Comparison of ENCODE assay signal across 17 cellular contexts in genomic region chr9:109956811-109957440, GRCh38.
A peak's percentile ranks its signal among the peaks of the same experiment; 100 is the strongest.
DNase-seq lines count a peak whose midpoint lies in the region; ATAC-seq and TF ChIP-seq lines count a peak whose summit lies in the region.
"Had no signal": no experiment of that assay in that cellular context is flagged by ENCODE, and none has a peak within 500 bp of the region (broad histone marks: within the 10 kb centered on the region; RNA-seq: fewer than 3 reads in every experiment).

No MANE protein-coding gene starts in this region.

- dilution Hi-C loops in IMR-90 (cut with HindIII; ENCODE audit: low sequenced_read_pairs, unreplicated experiment): no loop called here

- H4K91ac ChIP-seq in IMR-90 (ENCODE audit: insufficient read depth, low read depth, low read length): no peak overlapping the region

- no peak overlapping the region for H2BK120ac ChIP-seq in IMR-90 (ENCODE audit: low read depth, low read length)

- TF ChIP-seq RAD21 in IMR-90 (IDR thresholded peaks at IDR 0.05; ENCODE audit: low read length): no peak

- H3K4me3 ChIP-seq in BJ (ENCODE audit: low read depth, low read length) (no peak overlapping the region), IMR-90 (ENCODE audit: insufficient read depth, low read depth, low read length) (no peak overlapping the region)
- H3K4me3 ChIP-seq: psoas muscle, stomach had no signal

- H3K27ac Mint-ChIP-seq in activated B cell treated with CpG ODN at 0.5 μM for 24 hours (peak overlapping the region; percentile 13), nephron (peak overlapping the region; percentile 13 to 56 (median 16)), Calu3 (ENCODE audit: unreplicated experiment) (no peak overlapping the region)
- H3K27ac Mint-ChIP-seq: CD8-positive, alpha-beta memory T cell had no signal

- peak overlapping the region; percentile 6; the same call in 1 of the 2 replicates for H3K14ac ChIP-seq in IMR-90 (replicated peaks; ENCODE audit: low read depth, low read length)

- no peak for TF ChIP-seq CTCF in BJ (IDR thresholded peaks at IDR 0.05; ENCODE audit: insufficient read depth, low read depth, low read length)
- TF ChIP-seq CTCF in IMR-90 (conservative IDR thresholded peaks at IDR 0.05; ENCODE audit: low read depth, low read length): no peak
- no peak for TF ChIP-seq CTCF in activated B cell treated with CpG ODN at 0.5 μM for 24 hours (IDR thresholded peaks at IDR 0.05)
- no peak for TF ChIP-seq CTCF in nephron (IDR thresholded peaks at IDR 0.05; ENCODE audit: unreplicated experiment in 3 of 3)
- no peak for TF ChIP-seq CTCF in Calu3 (IDR thresholded peaks at IDR 0.05; ENCODE audit: unreplicated experiment)

- ATAC-seq in IMR-90 (ENCODE audit: low read depth) (peak; percentile 72), activated B cell treated with CpG ODN at 0.5 μM for 24 hours (ENCODE audit: low read depth) (no peak), GM18867 (IDR thresholded peaks at IDR 0.05; ENCODE audit: unreplicated experiment) (no peak)
- ATAC-seq: esophagus mucosa had no signal

- no peak overlapping the region for H2AK5ac ChIP-seq in IMR-90 (ENCODE audit: low read depth, low read length)

- no peak overlapping the region for H3K4ac ChIP-seq in IMR-90 (ENCODE audit: low read depth, low read length)

- no peaks in the 10 kb centered on the region for H3K27me3 ChIP-seq in BJ (ENCODE audit: control insufficient read depth, insufficient read depth, low read length)
- H3K27me3 ChIP-seq in IMR-90 (ENCODE audit: control insufficient read depth, insufficient read depth, low read length): no peaks in the 10 kb centered on the region
- H3K27me3 ChIP-seq: stomach had no signal

- H3K27me3 Mint-ChIP-seq in activated B cell treated with CpG ODN at 0.5 μM for 24 hours (no peaks in the 10 kb centered on the region), nephron (ENCODE audit: low read depth) (peaks cover 4% of the 10 kb centered on the region), Calu3 (ENCODE audit: unreplicated experiment) (peaks cover 21% of the 10 kb centered on the region)

- no peak overlapping the region for H2BK5ac ChIP-seq in IMR-90 (ENCODE audit: low read depth, low read length, poor library complexity, severe bottlenecking)

- no peak overlapping the region for H3K18ac ChIP-seq in IMR-90 (ENCODE audit: low read depth, low read length)

- peaks cover 2% of the 10 kb centered on the region; the same call in 1 of the 2 replicates for H3K4me1 ChIP-seq in IMR-90 (ENCODE audit: control insufficient read depth, insufficient read depth, low read length)

- H4K20me1 ChIP-seq in IMR-90 (ENCODE audit: insufficient read depth, low read length): no peaks in the 10 kb centered on the region

- H2AK9ac ChIP-seq in IMR-90 (replicated peaks; ENCODE audit: low read depth, low read length, poor library complexity): no peak overlapping the region

- H3K9me3 Mint-ChIP-seq in activated B cell treated with CpG ODN at 0.5 μM for 24 hours (no peaks in the 10 kb centered on the region), nephron (no peaks in the 10 kb centered on the region), Calu3 (ENCODE audit: low read depth, unreplicated experiment) (no peaks in the 10 kb centered on the region)

- intact Hi-C loops in IMR-90 (cut with micrococcal nuclease) (no loop called here), activated B cell treated with CpG ODN at 0.5 μM for 24 hours (cut with micrococcal nuclease) (loop anchor here (2.0 kb wide), 1 partner anchor 18 kb away; no protein-coding TSS in a partner anchor), Calu3 (cut with micrococcal nuclease; ENCODE audit: unreplicated experiment) (no loop called here)

- H4K8ac ChIP-seq in IMR-90 (ENCODE audit: low read depth in 2 of 2, low read length in 2 of 2): no peak overlapping the region

- in situ Hi-C loops in IMR-90 (cut with MboI; ENCODE audit: low sequenced_read_pairs): no loop called here

- H3K36me3 ChIP-seq in BJ (ENCODE audit: control insufficient read depth, insufficient read depth, low read length) (no peaks in the 10 kb centered on the region), IMR-90 (ENCODE audit: control insufficient read depth, insufficient read depth, low read length) (no peaks in the 10 kb centered on the region; the same call in 1 of the 2 replicates)
- H3K36me3 ChIP-seq: stomach had no signal

- DNase-seq in BJ (ENCODE audit: low read depth) (peak; percentile 27), IMR-90 (peak; percentile 64), activated B cell treated with CpG ODN at 0.5 μM for 24 hours (no peak), Calu3 (no peak), HuH-7 (ENCODE audit: low spot score) (no peak)
- no peak for DNase-seq in central memory CD4-positive, alpha-beta T cell
- DNase-seq: activated CD4-positive, alpha-beta T cell treated with anti-CD3 and anti-CD28 coated beads, Interleukin-2, amount 50 U/mL, for 4 hours; activated gamma-delta T cell; caudate nucleus; CD8-positive, alpha-beta memory T cell; H7; psoas muscle; stimulated activated CD4-positive, alpha-beta T cell treated with anti-CD3 and anti-CD28 coated beads, Interleukin-4, amount 100 ng/mL, for 4 hours; stomach had no signal

- peak overlapping the region; percentile 66 for H3K4me2 ChIP-seq in IMR-90 (ENCODE audit: low read depth, low read length)

- no peaks in the 10 kb centered on the region for H3K36me3 Mint-ChIP-seq in activated B cell treated with CpG ODN at 0.5 μM for 24 hours (ENCODE audit: low read depth)
- no peaks in the 10 kb centered on the region for H3K36me3 Mint-ChIP-seq in nephron (ENCODE audit: low read depth)
- H3K36me3 Mint-ChIP-seq in Calu3 (ENCODE audit: insufficient read depth, unreplicated experiment): no peaks in the 10 kb centered on the region
- H3K36me3 Mint-ChIP-seq: CD8-positive, alpha-beta memory T cell had no signal

- H3K79me1 ChIP-seq in IMR-90 (ENCODE audit: low read depth in 1 of 2, low read length in 2 of 2): peaks cover 3 to 4% of the 10 kb centered on the region in 2 experiments; a peak in 2 of 4 replicates

- no peak overlapping the region for H2BK15ac ChIP-seq in IMR-90 (ENCODE audit: low read depth, low read length)

- no peaks in the 10 kb centered on the region for H3K9me3 ChIP-seq in IMR-90 (ENCODE audit: control insufficient read depth, insufficient read depth, low read length)
- H3K9me3 ChIP-seq: psoas muscle, stomach had no signal

- no TSS peak for BruUV-seq in IMR-90 (replicated peaks; lab: Mats Ljungman, UMichigan)
- no TSS peak for BruUV-seq in Calu3 (replicated peaks; lab: Mats Ljungman, UMichigan)

- no peaks in the 10 kb centered on the region; the same call in none of the 2 replicates for H3K9me1 ChIP-seq in IMR-90 (ENCODE audit: insufficient read depth, low read length)

- CTCF ChIA-PET in BJ (lab: Yijun Ruan, JAX): interaction anchor here (1.2 to 2.1 kb wide), 3 partner anchors 10 to 12 kb away, joined by 5 to 7 read pairs (median 7); no protein-coding TSS in a partner anchor
- CTCF ChIA-PET in IMR-90 (lab: Yijun Ruan, JAX): no interaction called here
- CTCF ChIA-PET in activated B cell treated with CpG ODN at 0.5 μM for 24 hours (lab: Charles Lee): interaction anchor here (1.0 kb wide), 1 partner anchor 50 kb away, joined by 4 read pairs; no protein-coding TSS in a partner anchor
- CTCF ChIA-PET in Calu3 (lab: Charles Lee): no interaction called here

- TF ChIP-seq POLR2A in IMR-90 (IDR thresholded peaks at IDR 0.05; ENCODE audit: low read depth, low read length): no peak

- no peak overlapping the region for H4K5ac ChIP-seq in IMR-90 (ENCODE audit: low read depth, low read length)

- H3K4me3 Mint-ChIP-seq in activated B cell treated with CpG ODN at 0.5 μM for 24 hours (no peak overlapping the region), nephron (peak overlapping the region in 1 of 3 experiments; percentile 4), Calu3 (ENCODE audit: low read depth, unreplicated experiment) (no peak overlapping the region)
- H3K4me3 Mint-ChIP-seq: CD8-positive, alpha-beta memory T cell had no signal

- no peak overlapping the region for H3K27ac ChIP-seq in IMR-90 (ENCODE audit: insufficient read depth, low read length)
- H3K27ac ChIP-seq: psoas muscle, stomach had no signal

- no peak overlapping the region for H2BK20ac ChIP-seq in IMR-90 (ENCODE audit: low read depth, low read length)

- H3K4me1 Mint-ChIP-seq in activated B cell treated with CpG ODN at 0.5 μM for 24 hours (peaks cover 50% of the 10 kb centered on the region), nephron (peaks cover 37% of the 10 kb centered on the region), Calu3 (ENCODE audit: low read depth, unreplicated experiment) (no peaks in the 10 kb centered on the region)

- H3K23ac ChIP-seq in IMR-90 (ENCODE audit: low read depth, low read length): no peak overlapping the region

- no peak overlapping the region for H3K56ac ChIP-seq in IMR-90 (ENCODE audit: extremely low read depth, insufficient read depth, low read length)

- no CpG with 5 or more reads among the region's 9 CpGs for WGBS in IMR-90 (ENCODE audit: extremely low coverage in 2 of 2, insufficient read length in 1 of 2), 2 experiments

- no peak overlapping the region for H2AFZ ChIP-seq in IMR-90 (replicated peaks; ENCODE audit: low read length, poor library complexity)

- no peak overlapping the region for H3K9ac ChIP-seq in IMR-90 (ENCODE audit: low read depth, low read length)

- POLR2A ChIA-PET in BJ (lab: Charles Lee): no interaction called here
- POLR2A ChIA-PET in IMR-90 (lab: Charles Lee; ENCODE audit: unreplicated experiment): no interaction called here
- POLR2A ChIA-PET in activated B cell treated with CpG ODN at 0.5 μM for 24 hours (lab: Charles Lee): interaction anchor here (0.5 to 2.7 kb wide), 6 partner anchors 9 to 173 kb away, joined by 3 to 21 read pairs (median 4); no protein-coding TSS in a partner anchor

TF ChIP-seq in IMR-90, 13 proteins besides CTCF, POLR2A, EP300 and RAD21 (continues in another document):
- no peak for TF ChIP-seq USF2 (IDR thresholded peaks at IDR 0.05; ENCODE audit: low read depth, low read length)
- no peak for TF ChIP-seq MAZ (IDR thresholded peaks at IDR 0.05; ENCODE audit: borderline replicate concordance, low read depth, low read length)
- TF ChIP-seq NFE2L2 (IDR thresholded peaks at IDR 0.05; ENCODE audit: low read depth, low read length): no peak
- no peak for TF ChIP-seq CHD1 (IDR thresholded peaks at IDR 0.05; ENCODE audit: low read depth, low read length)
- no peak for TF ChIP-seq RCOR1 (IDR thresholded peaks at IDR 0.05; ENCODE audit: insufficient replicate concordance, low read length)
- no peak for TF ChIP-seq FOS (IDR thresholded peaks at IDR 0.05; ENCODE audit: low read depth, low read length)
- no peak for TF ChIP-seq MXI1 (IDR thresholded peaks at IDR 0.05; ENCODE audit: borderline replicate concordance, low read depth, low read length)
- no peak for TF ChIP-seq CEBPB (IDR thresholded peaks at IDR 0.05; ENCODE audit: low read depth, low read length)
- TF ChIP-seq RFX5 (IDR thresholded peaks at IDR 0.05; ENCODE audit: low read depth, low read length): no peak

Comparison
In these comparisons a context has a peak if more than half of its experiments do, and no peak if none do; other contexts are left out.
1. DNase-seq: peak in BJ (single experiment) and IMR-90 (single experiment); none in activated B cell treated with CpG ODN at 0.5 μM for 24 hours (single experiment), Calu3 (single experiment), HuH-7 (single experiment) and central memory CD4-positive, alpha-beta T cell (single experiment).
2. CTCF ChIA-PET loops: an anchor here in BJ (1.2 to 2.1 kb wide) and activated B cell treated with CpG ODN at 0.5 μM for 24 hours (1.0 kb wide); none called in IMR-90 and Calu3.